1 cellular context compared by ENCODE assay signal in the genomic region with DNA sequence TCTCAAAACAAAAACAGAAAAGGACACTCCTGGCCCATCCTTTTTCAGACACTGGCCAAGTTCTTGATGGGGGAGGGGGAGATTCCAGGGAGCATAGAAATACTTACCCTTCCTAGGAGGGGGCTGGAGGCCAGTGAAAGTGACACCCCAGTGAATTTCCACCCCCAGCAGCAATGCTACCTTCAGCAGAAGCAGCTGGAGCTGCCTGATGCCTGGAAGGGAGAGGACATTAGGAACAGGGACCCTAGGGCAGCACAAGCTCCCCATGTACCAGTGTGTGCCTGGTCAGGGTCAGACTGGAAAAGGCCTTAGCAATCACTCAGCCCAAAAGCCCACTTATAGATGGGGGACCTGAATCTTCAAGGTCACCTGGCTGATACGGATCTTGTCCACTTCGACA.
TF ChIP-seq lines count a peak whose summit lies in the region.

No MANE protein-coding gene starts in this region.

TF ChIP-seq in GM12878, 131 proteins besides CTCF, POLR2A, EP300 and RAD21:
- TF ChIP-seq ZNF24 (IDR thresholded peaks at IDR 0.05) (no peak), MTA3 (IDR thresholded peaks at IDR 0.05; ENCODE audit: borderline replicate concordance, low read length) (no peak), PML (IDR thresholded peaks at IDR 0.05; ENCODE audit: low read length) (no peak), ZSCAN29 (IDR thresholded peaks at IDR 0.05) (no peak)
